In genomic region chr12:112823582-112824149, GRCh38 we compare ENCODE assay signal across 25 cellular contexts. TPM values are rescaled to one million over a fixed set of nuclear protein-coding genes. Genes with fewer than 3 reads are reported as not detected.
DNase-seq lines count a peak whose midpoint lies in the region; ATAC-seq, FAIRE-seq and TF ChIP-seq lines count a peak whose summit lies in the region.
"Had no signal": no experiment of that assay in that cellular context is flagged by ENCODE, and none has a peak within 500 bp of the region (broad histone marks: within the 10 kb centered on the region; RNA-seq: fewer than 3 reads in every experiment).

No MANE protein-coding gene starts in this region.

- H4K20me1 ChIP-seq in Loucy (ENCODE audit: insufficient read depth, low read length, poor library complexity, severe bottlenecking) = no peaks in the 10 kb centered on the region
- H4K20me1 ChIP-seq in H1 (replicated peaks in 1 of 2; ENCODE audit: control insufficient read depth in 1 of 2, insufficient read depth in 2 of 2, low read length in 2 of 2) = no peaks in the 10 kb centered on the region

- H3K9me3 ChIP-seq in Loucy (ENCODE audit: insufficient read depth, low read depth, low read length) = no peaks in the 10 kb centered on the region
- H3K9me3 ChIP-seq in H1 (ENCODE audit: insufficient read depth in 2 of 2, low read depth in 1 of 2, low read length in 1 of 2) = no peaks in the 10 kb centered on the region
- H3K9me3 ChIP-seq: HAP-1, psoas muscle, thoracic aorta had no signal

- H3F3A ChIP-seq in Loucy (ENCODE audit: low read depth) = no peaks in the 10 kb centered on the region

- TF ChIP-seq RAD21 in H1 (IDR thresholded peaks at IDR 0.05 in 1 of 2, conservative IDR thresholded peaks at IDR 0.05 in 1 of 2; ENCODE audit: low read depth in 2 of 2, low read length in 2 of 2) = peak in 1 of 2 experiments; percentile 17; a peak in 1 of 4 replicates

- no peak overlapping the region for H3K23ac ChIP-seq in H1 (ENCODE audit: insufficient read length)

- H3K79me1 ChIP-seq in H1 (ENCODE audit: low read depth, low read length) = no peaks in the 10 kb centered on the region

- H3K36me3 ChIP-seq in Loucy (ENCODE audit: insufficient read depth, low read length) (no peaks in the 10 kb centered on the region), H1 (ENCODE audit: control insufficient read depth in 2 of 4, insufficient read depth in 4 of 4, low read length in 3 of 4) (no peaks in the 10 kb centered on the region)
- H3K36me3 ChIP-seq: HAP-1, thoracic aorta had no signal

- 91% methylated on average over 3 of the region's 3 CpGs; no CpG with 5 or more reads in 1 of the 2 experiments for WGBS in H1 (ENCODE audit: extremely low coverage in 1 of 2, insufficient coverage in 1 of 2, insufficient read length in 1 of 2, insufficient replicate concordance in 2 of 2, low coverage in 1 of 2, low lambda C conversion rate in 2 of 2, missing lambda C conversion rate in 1 of 2), 2 experiments

- CTCF ChIA-PET in H1 (lab: Charles Lee; ENCODE audit: partially characterized antibody) (interaction anchor here (0.9 to 3.6 kb wide), 15 partner anchors 11 to 119 kb away, joined by 3 to 24 read pairs (median 4); partner anchors contain the start of gene RPH3A), RWPE1 (lab: Yijun Ruan, JAX) (interaction anchor here (0.6 kb wide), 1 partner anchor 296 kb away, joined by 3 read pairs; no protein-coding TSS in a partner anchor)

- peak; percentile 68 for FAIRE-seq in H1 (lab: Jason Lieb, UNC)
- FAIRE-seq: A204.1 had no signal

- TF ChIP-seq POLR2A in H1 (IDR thresholded peaks at IDR 0.05; ENCODE audit: control extremely low read depth in 1 of 2, low read depth in 2 of 2, low read length in 2 of 2) = no peak

- H2BK120ac ChIP-seq in H1 (replicated peaks; ENCODE audit: low read depth, low read length) = no peak overlapping the region

- POLR2A ChIA-PET in H1 (lab: Charles Lee; ENCODE audit: partially characterized antibody) = no interaction called here
- POLR2A ChIA-PET in RWPE1 (lab: Yijun Ruan, JAX; ENCODE audit: low non-redundant PET) = no interaction called here

- no peak overlapping the region for H3K4me2 ChIP-seq in Loucy (ENCODE audit: low read depth, low read length, poor library complexity, severe bottlenecking)
- no peak overlapping the region for H3K4me2 ChIP-seq in H1 (ENCODE audit: insufficient read depth in 1 of 2, low read depth in 2 of 2, low read length in 2 of 2)

- ATAC-seq in stimulated activated effector memory CD8-positive, alpha-beta T cell treated with anti-CD3 and anti-CD28 coated beads, Interleukin-12 subunit alpha, Interleukin-12 subunit beta, amount 100 ng/mL, for 72 hours = peak; percentile 69
- ATAC-seq: natural killer cell, psoas muscle, T-cell had no signal

- TF ChIP-seq CTCF in Loucy (conservative IDR thresholded peaks at IDR 0.05; ENCODE audit: low read length) (peak; percentile 24; the same call in 1 of the 2 replicates), H1 (IDR thresholded peaks at IDR 0.05; ENCODE audit: control extremely low read depth in 1 of 3, insufficient read depth in 1 of 3, low read depth in 1 of 3, low read length in 3 of 3) (peak in 2 of 3 experiments; percentile 17 to 42; a peak in 2 of 4 replicates), RWPE1 (conservative IDR thresholded peaks at IDR 0.05; ENCODE audit: low read depth) (no peak)

- no peak overlapping the region for H3K9ac ChIP-seq in Loucy (ENCODE audit: low read depth, low read length, poor library complexity, severe bottlenecking)
- no peak overlapping the region for H3K9ac ChIP-seq in H1 (replicated peaks in 1 of 4; ENCODE audit: extremely low read depth in 1 of 4, low read depth in 3 of 4, low read length in 3 of 4)

- no peak overlapping the region for H4K5ac ChIP-seq in H1 (ENCODE audit: insufficient read length, low read depth, low read length)

- DNase-seq in NCI-H1092 treated with DMSO at 0.1 percent for 48 hours (lab: John Stamatoyannopoulos, UW) (peak; percentile 5), NCI-H1092 (lab: John Stamatoyannopoulos, UW) (no peak), H1 (ENCODE audit: low read depth in 1 of 2, low spot score in 2 of 2) (no peak), Kasumi-1 (lab: John Stamatoyannopoulos, UW) (no peak), RWPE1 (ENCODE audit: low spot score) (no peak), NCI-H2107 treated with DMSO at 0.1 percent for 48 hours (lab: John Stamatoyannopoulos, UW; ENCODE audit: unreplicated experiment) (no peak)
- DNase-seq in stimulated activated effector memory CD8-positive, alpha-beta T cell treated with anti-CD3 and anti-CD28 coated beads, Interleukin-12 subunit alpha, Interleukin-12 subunit beta, amount 100 ng/mL, for 72 hours (ENCODE audit: low spot score in 2 of 2) = no peak
- DNase-seq: activated CD4-positive, alpha-beta memory T cell treated with anti-CD3 and anti-CD28 coated beads for 36 hours; C1 segment of cervical spinal cord; DMS153; hippocampal formation; KBM-7; natural killer cell; NCI-H1417 treated with DMSO at 0.1 percent for 48 hours; NCI-H2171 treated with DMSO at 0.1 percent for 48 hours; psoas muscle; T-cell had no signal

- H3K79me2 ChIP-seq in Loucy (ENCODE audit: insufficient read depth, low read length) (no peaks in the 10 kb centered on the region), H1 (ENCODE audit: control insufficient read depth in 1 of 2, insufficient read depth in 2 of 2, low read length in 2 of 2) (no peaks in the 10 kb centered on the region)

- H2AK5ac ChIP-seq in H1 (ENCODE audit: low read depth, low read length) = no peak overlapping the region

- H3K27ac Mint-ChIP-seq in stimulated activated effector memory CD8-positive, alpha-beta T cell treated with anti-CD3 and anti-CD28 coated beads, Interleukin-12 subunit alpha, Interleukin-12 subunit beta, amount 100 ng/mL, for 72 hours = no peak overlapping the region
- H3K27ac Mint-ChIP-seq: activated CD4-positive, alpha-beta memory T cell treated with anti-CD3 and anti-CD28 coated beads for 36 hours; activated naive CD8-positive, alpha-beta T cell; brain; natural killer cell; T-cell had no signal

- no peak overlapping the region for H3K27ac ChIP-seq in H1 (ENCODE audit: low read depth, low read length)
- no peak overlapping the region for H3K27ac ChIP-seq in RWPE1
- H3K27ac ChIP-seq: coronary artery, psoas muscle, thoracic aorta had no signal

- H2AFZ ChIP-seq in Loucy (ENCODE audit: low read length) (no peak overlapping the region), H1 (ENCODE audit: low read length) (no peak overlapping the region)

- no peaks in the 10 kb centered on the region for H3K4me1 Mint-ChIP-seq in stimulated activated effector memory CD8-positive, alpha-beta T cell treated with anti-CD3 and anti-CD28 coated beads, Interleukin-12 subunit alpha, Interleukin-12 subunit beta, amount 100 ng/mL, for 72 hours
- H3K4me1 Mint-ChIP-seq: natural killer cell, T-cell had no signal

- H3K4me3 ChIP-seq in Loucy (ENCODE audit: low read length, poor library complexity, severe bottlenecking) = no peak overlapping the region
- no peak overlapping the region for H3K4me3 ChIP-seq in H1 (ENCODE audit: extremely low read depth in 1 of 4, insufficient read depth in 2 of 4, low read depth in 3 of 4, low read length in 4 of 4)
- H3K4me3 ChIP-seq: coronary artery, HAP-1, psoas muscle, thoracic aorta had no signal

- no peak overlapping the region for H2BK20ac ChIP-seq in H1 (ENCODE audit: low read length)

- no peaks in the 10 kb centered on the region for H3K36me3 Mint-ChIP-seq in stimulated activated effector memory CD8-positive, alpha-beta T cell treated with anti-CD3 and anti-CD28 coated beads, Interleukin-12 subunit alpha, Interleukin-12 subunit beta, amount 100 ng/mL, for 72 hours
- H3K36me3 Mint-ChIP-seq: activated CD4-positive, alpha-beta memory T cell treated with anti-CD3 and anti-CD28 coated beads for 36 hours; activated naive CD8-positive, alpha-beta T cell; brain; natural killer cell; T-cell had no signal

- H3K23me2 ChIP-seq in H1 (ENCODE audit: low read depth, low read length) = no peaks in the 10 kb centered on the region

- no peaks in the 10 kb centered on the region for H3K9me2 ChIP-seq in Loucy (replicated peaks; ENCODE audit: low read depth, low read length)

- H3K4ac ChIP-seq in H1 (replicated peaks; ENCODE audit: insufficient read length, low read depth, low read length) = no peak overlapping the region

- no peak overlapping the region for H3K14ac ChIP-seq in H1 (ENCODE audit: insufficient read length)

- no peaks in the 10 kb centered on the region for H3K4me1 ChIP-seq in Loucy (ENCODE audit: insufficient read depth, low read length, poor library complexity, severe bottlenecking)
- H3K4me1 ChIP-seq in H1 (replicated peaks in 1 of 4; ENCODE audit: control insufficient read depth in 3 of 4, insufficient read depth in 4 of 4, low read length in 3 of 4) = peaks cover 0 to 11% (median 5%) of the 10 kb centered on the region in 4 experiments; a peak in 4 of 7 replicates
- H3K4me1 ChIP-seq: HAP-1, psoas muscle had no signal

- no peak overlapping the region for H3K4me3 Mint-ChIP-seq in stimulated activated effector memory CD8-positive, alpha-beta T cell treated with anti-CD3 and anti-CD28 coated beads, Interleukin-12 subunit alpha, Interleukin-12 subunit beta, amount 100 ng/mL, for 72 hours
- H3K4me3 Mint-ChIP-seq: activated CD4-positive, alpha-beta memory T cell treated with anti-CD3 and anti-CD28 coated beads for 36 hours; activated naive CD8-positive, alpha-beta T cell; brain; natural killer cell; T-cell had no signal

- no peaks in the 10 kb centered on the region for H3K27me3 ChIP-seq in Loucy (ENCODE audit: insufficient read depth, low read length, poor library complexity, severe bottlenecking)
- no peaks in the 10 kb centered on the region for H3K27me3 ChIP-seq in H1 (replicated peaks in 1 of 4; ENCODE audit: control insufficient read depth in 3 of 4, extremely low read depth in 1 of 4, insufficient read depth in 3 of 4, low read length in 3 of 4)

- H3K18ac ChIP-seq in H1 (ENCODE audit: extremely low read depth, low read length) = no peak overlapping the region

- H2BK5ac ChIP-seq in H1 (ENCODE audit: low read depth, low read length) = no peak overlapping the region

- no peak overlapping the region for H2BK12ac ChIP-seq in H1 (ENCODE audit: low read depth, low read length)

- no peak for TF ChIP-seq EP300 in H1 (IDR thresholded peaks at IDR 0.05; ENCODE audit: borderline replicate concordance in 1 of 2, low read depth in 2 of 2, low read length in 2 of 2)

- no peaks in the 10 kb centered on the region for H3K9me3 Mint-ChIP-seq in stimulated activated effector memory CD8-positive, alpha-beta T cell treated with anti-CD3 and anti-CD28 coated beads, Interleukin-12 subunit alpha, Interleukin-12 subunit beta, amount 100 ng/mL, for 72 hours
- H3K9me3 Mint-ChIP-seq: activated CD4-positive, alpha-beta memory T cell treated with anti-CD3 and anti-CD28 coated beads for 36 hours; brain; natural killer cell; T-cell had no signal

- H4K91ac ChIP-seq in H1 (replicated peaks; ENCODE audit: insufficient read length, low read length) = peak overlapping the region; percentile 10

- H2BK15ac ChIP-seq in H1 (ENCODE audit: low read length) = no peak overlapping the region

- H4K8ac ChIP-seq in H1 (ENCODE audit: extremely low read depth, insufficient read depth, low read length) = no peak overlapping the region

- H3K56ac ChIP-seq in H1 (replicated peaks; ENCODE audit: insufficient read length, low read depth, low read length) = no peak overlapping the region

RNA-seq across cellular contexts. Expression of gene RPH3A, which starts 32.1 kb away (rescaled TPM):
- total RNA-seq in H1 (2021; fragmentation: NEBNext Ultra II Directional; extraction: Animal tissue kit (Norgen Biotek cat#: 25700)) = not detected in 2 replicates
- 0.02 TPM in 1 of 2 replicates, not detected in the other for polyA plus RNA-seq in H1 (2011; rRNA removed)
- 0.06 TPM for polyA plus RNA-seq in H1 (2011; cell fraction: cytosol; rRNA removed)
- polyA plus RNA-seq in H1 (2011; cell fraction: nucleus; rRNA removed) = 0.04 TPM
- 0.04 to 0.16 TPM (median 0.07 TPM) in 3 of 4 replicates, not detected in the other for polyA plus RNA-seq in H1 (2012, experiment 1 of 2)
- polyA plus RNA-seq in H1 (2012, experiment 2 of 2) = not detected
- 0.06 TPM for polyA plus RNA-seq in H1 (2013, experiment 1 of 2)
- 0.04 TPM for polyA plus RNA-seq in H1 (2013, experiment 2 of 2)
- polyA minus RNA-seq in H1 (2011; rRNA and poly(A)+ RNA removed) = not detected in 2 replicates
- polyA minus RNA-seq in H1 (2011; cell fraction: cytosol; rRNA and poly(A)+ RNA removed) = not detected
- polyA minus RNA-seq in H1 (2011; cell fraction: nucleus; rRNA and poly(A)+ RNA removed) = not detected
- total RNA-seq: activated CD4-positive, alpha-beta memory T cell treated with anti-CD3 and anti-CD28 coated beads for 36 hours; kidney epithelial cell; T-cell; thoracic aorta had no signal
